6 cellular contexts compared by ENCODE assay signal in genomic region chr21:30408782-30409494, GRCh38. TPM values are rescaled to one million over a fixed set of nuclear protein-coding genes. Genes with fewer than 3 reads are reported as not detected.
DNase-seq lines count a peak whose midpoint lies in the region; ATAC-seq, FAIRE-seq and TF ChIP-seq lines count a peak whose summit lies in the region.

No MANE protein-coding gene starts in this region.

- ATAC-seq in HG03095 (IDR thresholded peaks at IDR 0.05; ENCODE audit: unreplicated experiment) (no peak), GM18907 (IDR thresholded peaks at IDR 0.05; ENCODE audit: unreplicated experiment) (no peak)

- no peak overlapping the region for H3K9ac ChIP-seq in astrocyte (ENCODE audit: low read length)

- H3K9me3 Mint-ChIP-seq in astrocyte (ENCODE audit: unreplicated experiment): peaks cover 2% of the 10 kb centered on the region

- H3K27ac Mint-ChIP-seq in astrocyte (ENCODE audit: unreplicated experiment): peak overlapping the region; percentile 22

- H3K4me3 ChIP-seq in astrocyte (ENCODE audit: insufficient read depth, low read depth, low read length): no peak overlapping the region
- H3K4me3 ChIP-seq in osteoblast (ENCODE audit: insufficient read depth, low read length): no peak overlapping the region

- no peaks in the 10 kb centered on the region for H3K27me3 Mint-ChIP-seq in astrocyte (ENCODE audit: low read depth, unreplicated experiment)

- H3K4me1 Mint-ChIP-seq in astrocyte (ENCODE audit: low read depth, unreplicated experiment): no peaks in the 10 kb centered on the region

- no peaks in the 10 kb centered on the region for H3K4me1 ChIP-seq in astrocyte (ENCODE audit: insufficient read depth, low read length)
- H3K4me1 ChIP-seq in osteoblast (ENCODE audit: insufficient read depth, low read length): no peaks in the 10 kb centered on the region

- peak; percentile 90 for DNase-seq in DMS53 treated with DMSO at 0.1 percent for 48 hours (lab: John Stamatoyannopoulos, UW; ENCODE audit: unreplicated experiment)
- peak; percentile 84 for DNase-seq in NCI-H1105 treated with DMSO at 0.1 percent for 48 hours (lab: John Stamatoyannopoulos, UW)
- peak; percentile 0 for DNase-seq in astrocyte (ENCODE audit: low read depth)
- DNase-seq in osteoblast (ENCODE audit: insufficient read length, low spot score, missing footprints): peak; percentile 25

- H3K4me3 Mint-ChIP-seq in astrocyte (ENCODE audit: unreplicated experiment): peak overlapping the region; percentile 52

- H3K79me2 ChIP-seq in astrocyte (ENCODE audit: insufficient read depth, low read length) (no peaks in the 10 kb centered on the region), osteoblast (ENCODE audit: insufficient read depth, low read length) (no peaks in the 10 kb centered on the region)

- H3K4me2 ChIP-seq in astrocyte (ENCODE audit: low read length) (peak overlapping the region; percentile 44), osteoblast (ENCODE audit: insufficient read depth, low read length) (no peak overlapping the region)

- H3K27ac ChIP-seq in astrocyte (ENCODE audit: low read depth, low read length) (no peak overlapping the region), osteoblast (ENCODE audit: low read depth, low read length) (no peak overlapping the region)

- H3K36me3 Mint-ChIP-seq in astrocyte (ENCODE audit: low read depth, unreplicated experiment): no peaks in the 10 kb centered on the region

- H3K36me3 ChIP-seq in astrocyte (ENCODE audit: insufficient read depth, low read length): no peaks in the 10 kb centered on the region
- no peaks in the 10 kb centered on the region for H3K36me3 ChIP-seq in osteoblast (ENCODE audit: insufficient read depth, low read length)

- TF ChIP-seq CTCF in astrocyte (IDR thresholded peaks at IDR 0.05; ENCODE audit: insufficient read depth, low read depth, low read length) (peak; percentile 17), osteoblast (IDR thresholded peaks at IDR 0.05; ENCODE audit: extremely low read depth, low read depth, low read length) (no peak)

- H3K27me3 ChIP-seq in astrocyte (ENCODE audit: insufficient read depth, low read length) (no peaks in the 10 kb centered on the region), osteoblast (ENCODE audit: insufficient read depth, low read length) (no peaks in the 10 kb centered on the region)

- no peaks in the 10 kb centered on the region for H4K20me1 ChIP-seq in astrocyte (ENCODE audit: insufficient read depth, low read length)
- no peaks in the 10 kb centered on the region for H4K20me1 ChIP-seq in osteoblast (ENCODE audit: insufficient read depth, low read length)

- H2AFZ ChIP-seq in astrocyte (ENCODE audit: low read depth, low read length): peak overlapping the region; percentile 69
- H2AFZ ChIP-seq in osteoblast (ENCODE audit: low read length): peak overlapping the region; percentile 76

- no peak for FAIRE-seq in astrocyte (lab: Jason Lieb, UNC)

- H3K9me3 ChIP-seq in astrocyte (ENCODE audit: insufficient read depth, low read depth, low read length) (no peaks in the 10 kb centered on the region), osteoblast (ENCODE audit: low read depth, low read length) (peaks cover 2% of the 10 kb centered on the region)

RNA-seq across cellular contexts. Expression of gene KRTAP13-1, which starts 13.1 kb away (rescaled TPM):
- total RNA-seq in astrocyte (not detected in 2 replicates), osteoblast (not detected in 2 replicates)

RNA-seq across cellular contexts. Expression of gene KRTAP13-3, which starts 16.8 kb away (rescaled TPM):
- total RNA-seq in astrocyte (not detected in 2 replicates), osteoblast (not detected in 2 replicates)

RNA-seq across cellular contexts. Expression of gene KRTAP13-4, which starts 21.1 kb away (rescaled TPM):
- total RNA-seq in astrocyte (not detected in 2 replicates), osteoblast (not detected in 2 replicates)

RNA-seq across cellular contexts. Expression of gene KRTAP15-1, which starts 31.1 kb away (rescaled TPM):
- total RNA-seq in astrocyte (not detected in 2 replicates), osteoblast (not detected in 2 replicates)

RNA-seq across cellular contexts. Expression of gene KRTAP13-2, which starts 36.9 kb away (rescaled TPM):
- total RNA-seq in astrocyte (not detected in 2 replicates), osteoblast (not detected in 2 replicates)

Comparison
In these comparisons a context has a peak if more than half of its experiments do, and no peak if none do; other contexts are left out.
1. DNase-seq: peak in every context shown above with its lines; median percentile 90 in DMS53 treated with DMSO at 0.1 percent for 48 hours; 84 in NCI-H1105 treated with DMSO at 0.1 percent for 48 hours; 25 in osteoblast; 0 in astrocyte.